In genomic region chrX:101265869-101266428, GRCh38 we compare ENCODE assay signal across 14 cellular contexts. TPM values are rescaled to one million over a fixed set of nuclear protein-coding genes. Genes with fewer than 3 reads are reported as not detected.
DNase-seq lines count a peak whose midpoint lies in the region; ATAC-seq, FAIRE-seq and TF ChIP-seq lines count a peak whose summit lies in the region.
"Had no signal": no experiment of that assay in that cellular context is flagged by ENCODE, and none has a peak within 500 bp of the region (broad histone marks: within the 10 kb centered on the region; RNA-seq: fewer than 3 reads in every experiment).

No MANE protein-coding gene starts in this region.

- H3K9me3 Mint-ChIP-seq in activated CD4-positive, alpha-beta T cell treated with anti-CD3 and anti-CD28 coated beads, Interleukin-2, amount 10 ng/mL, durations not matched to agents 7 days and 5 days, result no peaks in the 10 kb centered on the region
- H3K9me3 Mint-ChIP-seq: CD4-positive, alpha-beta T cell had no signal

- H3K4me1 Mint-ChIP-seq in activated CD4-positive, alpha-beta T cell treated with anti-CD3 and anti-CD28 coated beads, Interleukin-2, amount 10 ng/mL, durations not matched to agents 7 days and 5 days, result no peaks in the 10 kb centered on the region

- CTCF ChIA-PET in endothelial cell of umbilical vein (lab: Charles Lee), result no interaction called here
- CTCF ChIA-PET in activated CD4-positive, alpha-beta T cell treated with anti-CD3 and anti-CD28 coated beads, Interleukin-2, amount 10 ng/mL, durations not matched to agents 7 days and 5 days (lab: Charles Lee), result no interaction called here

- peaks cover 7% of the 10 kb centered on the region for H3K4me1 ChIP-seq in endothelial cell of umbilical vein (ENCODE audit: control insufficient read depth, extremely low read depth, insufficient read depth, low read length)
- H3K4me1 ChIP-seq in body of pancreas, result no peaks in the 10 kb centered on the region
- H3K4me1 ChIP-seq: prostate gland had no signal

- no peak overlapping the region for H3K4me2 ChIP-seq in endothelial cell of umbilical vein (ENCODE audit: insufficient read depth, low read length)

- POLR2A ChIA-PET in endothelial cell of umbilical vein (lab: Charles Lee), result no interaction called here
- POLR2A ChIA-PET in activated CD4-positive, alpha-beta T cell treated with anti-CD3 and anti-CD28 coated beads, Interleukin-2, amount 10 ng/mL, durations not matched to agents 7 days and 5 days (lab: Charles Lee), result no interaction called here

- no peak overlapping the region for H2AFZ ChIP-seq in endothelial cell of umbilical vein (ENCODE audit: low read depth, low read length)

- dilution Hi-C loops in endothelial cell of umbilical vein (cut with MboI; ENCODE audit: extremely low pct_ligation_motif_present, low sequenced_read_pairs), result no loop called here

- ATAC-seq in HG03095 (IDR thresholded peaks at IDR 0.05; ENCODE audit: unreplicated experiment) (no peak), body of pancreas (no peak)

- WGBS in body of pancreas, 2 donors, result 66 to 100% methylated on average over 1 to 5 of the region's 5 CpGs

- peak; percentile 40 for FAIRE-seq in RCC 7860 (lab: Jason Lieb, UNC)
- peak; percentile 88 for FAIRE-seq in endothelial cell of umbilical vein (lab: Jason Lieb, UNC)

- DNase-seq in EL (peak; percentile 75), RCC 7860 (ENCODE audit: low spot score) (peak; percentile 67), endothelial cell of umbilical vein (ENCODE audit: low read depth, low spot score) (peak; percentile 61), non-pigmented ciliary epithelial cell (ENCODE audit: low read depth) (peak; percentile 23), iPS-NIHi7 (ENCODE audit: extremely low spot score) (no peak), body of pancreas (no peak)
- no peak for DNase-seq in activated CD4-positive, alpha-beta T cell treated with anti-CD3 and anti-CD28 coated beads, Interleukin-2, amount 10 ng/mL, durations not matched to agents 7 days and 5 days
- DNase-seq: amniotic stem cell; CD4-positive, alpha-beta T cell; effector memory CD4-positive, alpha-beta T cell; NCI-H2171 treated with DMSO at 0.1 percent for 48 hours had no signal

- H3K36me3 Mint-ChIP-seq in activated CD4-positive, alpha-beta T cell treated with anti-CD3 and anti-CD28 coated beads, Interleukin-2, amount 10 ng/mL, durations not matched to agents 7 days and 5 days (ENCODE audit: low read depth), result no peaks in the 10 kb centered on the region

- no peaks in the 10 kb centered on the region for H3K9me3 ChIP-seq in endothelial cell of umbilical vein (replicated peaks; ENCODE audit: control insufficient read depth, insufficient read depth, low read length)
- no peaks in the 10 kb centered on the region for H3K9me3 ChIP-seq in body of pancreas
- H3K9me3 ChIP-seq: prostate gland had no signal

- no peak overlapping the region for H3K9ac ChIP-seq in endothelial cell of umbilical vein (replicated peaks; ENCODE audit: extremely low read depth, insufficient read depth, low read length)

- H3K27me3 Mint-ChIP-seq in activated CD4-positive, alpha-beta T cell treated with anti-CD3 and anti-CD28 coated beads, Interleukin-2, amount 10 ng/mL, durations not matched to agents 7 days and 5 days, result no peaks in the 10 kb centered on the region
- H3K27me3 Mint-ChIP-seq: CD4-positive, alpha-beta T cell had no signal

- H3K36me3 ChIP-seq in endothelial cell of umbilical vein (ENCODE audit: control insufficient read depth in 2 of 2, extremely low read depth in 1 of 2, insufficient read depth in 2 of 2, low read length in 2 of 2), result no peaks in the 10 kb centered on the region
- no peaks in the 10 kb centered on the region for H3K36me3 ChIP-seq in body of pancreas (replicated peaks in 1 of 2; ENCODE audit: insufficient read depth in 1 of 2, low read depth in 2 of 2)
- H3K36me3 ChIP-seq: prostate gland had no signal

- TF ChIP-seq CTCF in endothelial cell of umbilical vein (IDR thresholded peaks at IDR 0.05; ENCODE audit: extremely low read depth in 1 of 2, insufficient read depth in 1 of 2, low read depth in 1 of 2, low read length in 2 of 2) (no peak), body of pancreas (IDR thresholded peaks at IDR 0.05) (no peak)

- H3K27me3 ChIP-seq in endothelial cell of umbilical vein (ENCODE audit: control insufficient read depth in 2 of 2, insufficient read depth in 2 of 2, low read length in 2 of 2), result no peaks in the 10 kb centered on the region
- no peaks in the 10 kb centered on the region for H3K27me3 ChIP-seq in body of pancreas

- TF ChIP-seq POLR2A in endothelial cell of umbilical vein (IDR thresholded peaks at IDR 0.05; ENCODE audit: low read depth, low read length) (no peak), body of pancreas (IDR thresholded peaks at IDR 0.05) (no peak)

- no TSS peak for BruUV-seq in endothelial cell of umbilical vein (replicated peaks; lab: Mats Ljungman, UMichigan)

- no peaks in the 10 kb centered on the region for H3K9me1 ChIP-seq in endothelial cell of umbilical vein (replicated peaks; ENCODE audit: control insufficient read depth, extremely low read depth, insufficient read depth, low read length)

- no peaks in the 10 kb centered on the region for H4K20me1 ChIP-seq in endothelial cell of umbilical vein (replicated peaks; ENCODE audit: control insufficient read depth, extremely low read depth, insufficient read depth, low read length)

- no peaks in the 10 kb centered on the region for H3K79me2 ChIP-seq in endothelial cell of umbilical vein (ENCODE audit: control insufficient read depth, insufficient read depth, low read length)

- H3K27ac Mint-ChIP-seq in activated CD4-positive, alpha-beta T cell treated with anti-CD3 and anti-CD28 coated beads, Interleukin-2, amount 10 ng/mL, durations not matched to agents 7 days and 5 days, result no peak overlapping the region
- H3K27ac Mint-ChIP-seq: CD4-positive, alpha-beta T cell had no signal

- H3K4me3 Mint-ChIP-seq in activated CD4-positive, alpha-beta T cell treated with anti-CD3 and anti-CD28 coated beads, Interleukin-2, amount 10 ng/mL, durations not matched to agents 7 days and 5 days, result no peak overlapping the region
- H3K4me3 Mint-ChIP-seq: CD4-positive, alpha-beta T cell had no signal

- H3K27ac ChIP-seq in endothelial cell of umbilical vein (ENCODE audit: insufficient read depth, low read depth, low read length) (peak overlapping the region; percentile 5), body of pancreas (no peak overlapping the region)
- H3K27ac ChIP-seq: prostate gland, RWPE1 had no signal

- intact Hi-C loops in endothelial cell of umbilical vein (cut with micrococcal nuclease) (no loop called here), body of pancreas (cut with DNase I) (no loop called here)

- H3K4me3 ChIP-seq in endothelial cell of umbilical vein (replicated peaks in 1 of 3; ENCODE audit: insufficient read depth in 1 of 3, low read depth in 1 of 3, low read length in 3 of 3) (no peak overlapping the region), body of pancreas (no peak overlapping the region)
- H3K4me3 ChIP-seq: prostate gland had no signal

TF ChIP-seq in endothelial cell of umbilical vein, 7 proteins besides CTCF, POLR2A, EP300 and RAD21:
- TF ChIP-seq POLR2AphosphoS5 (IDR thresholded peaks at IDR 0.05; ENCODE audit: insufficient read depth, low read depth, low read length) (peak; percentile 45), FOS (IDR thresholded peaks at IDR 0.05; ENCODE audit: borderline replicate concordance, insufficient read depth, low read length) (peak; percentile 49), EZH2 (IDR thresholded peaks at IDR 0.05; ENCODE audit: borderline replicate concordance, low read depth, low read length, severe bottlenecking) (no peak), MYC (IDR thresholded peaks at IDR 0.05; ENCODE audit: low read depth, low read length) (no peak), GATA2 (IDR thresholded peaks at IDR 0.05; ENCODE audit: insufficient read depth, insufficient read length, low read depth, low read length) (peak; percentile 49), JUN (IDR thresholded peaks at IDR 0.05; ENCODE audit: borderline replicate concordance, insufficient read depth, insufficient read length, low read depth) (peak; percentile 2)

RNA-seq across cellular contexts. Expression of gene TAF7L, which starts 25.2 kb away (rescaled TPM):
- total RNA-seq in endothelial cell of umbilical vein (1.1 and 1.8 TPM in 2 replicates), body of pancreas (not detected)
- polyA plus RNA-seq in endothelial cell of umbilical vein, result 0.45 and 0.70 TPM in 2 replicates
- 0.61 and 0.73 TPM in 2 replicates for polyA plus RNA-seq in endothelial cell of umbilical vein (2011; cell fraction: cytosol; rRNA removed)
- 1.4 and 2.6 TPM in 2 replicates for polyA plus RNA-seq in endothelial cell of umbilical vein (2011; cell fraction: nucleus; rRNA removed)
- 1.9 and 2.2 TPM in 2 replicates for polyA plus RNA-seq in endothelial cell of umbilical vein (2012)
- 0.42 TPM in 1 of 2 replicates, not detected in the other for polyA minus RNA-seq in endothelial cell of umbilical vein
- not detected for polyA minus RNA-seq in endothelial cell of umbilical vein (2011; cell fraction: cytosol; rRNA and poly(A)+ RNA removed)
- polyA minus RNA-seq in endothelial cell of umbilical vein (2011; cell fraction: nucleus; rRNA and poly(A)+ RNA removed), result 0.38 TPM in 2 replicates
- not detected for total RNA-seq in activated CD4-positive, alpha-beta T cell treated with anti-CD3 and anti-CD28 coated beads, Interleukin-2, amount 10 ng/mL, durations not matched to agents 7 days and 5 days
- total RNA-seq: CD4-positive, alpha-beta T cell had no signal

RNA-seq across cellular contexts. Expression of gene DRP2, which starts 46.4 kb away (rescaled TPM):
- total RNA-seq in endothelial cell of umbilical vein, result 0.31 and 0.78 TPM in 2 replicates
- polyA plus RNA-seq in endothelial cell of umbilical vein, result 0.13 and 0.17 TPM in 2 replicates
- 0.12 and 0.13 TPM in 2 replicates for polyA plus RNA-seq in endothelial cell of umbilical vein (2011; cell fraction: cytosol; rRNA removed)
- 1.0 and 1.4 TPM in 2 replicates for polyA plus RNA-seq in endothelial cell of umbilical vein (2011; cell fraction: nucleus; rRNA removed)
- polyA plus RNA-seq in endothelial cell of umbilical vein (2012), result 0.60 and 0.68 TPM in 2 replicates
- polyA minus RNA-seq in endothelial cell of umbilical vein, result 0.51 and 0.62 TPM in 2 replicates
- 0.10 TPM for polyA minus RNA-seq in endothelial cell of umbilical vein (2011; cell fraction: cytosol; rRNA and poly(A)+ RNA removed)
- polyA minus RNA-seq in endothelial cell of umbilical vein (2011; cell fraction: nucleus; rRNA and poly(A)+ RNA removed), result 0.38 and 0.48 TPM in 2 replicates
- total RNA-seq in activated CD4-positive, alpha-beta T cell treated with anti-CD3 and anti-CD28 coated beads, Interleukin-2, amount 10 ng/mL, durations not matched to agents 7 days and 5 days, result 1 to 10 TPM in 1 of 2 experiments, under 1 TPM in 1; 0.87 to 1.0 TPM
- not detected for total RNA-seq in body of pancreas
- total RNA-seq: CD4-positive, alpha-beta T cell had no signal

Comparison
In these comparisons a context has a peak if more than half of its experiments do, and no peak if none do; other contexts are left out.
1. DNase-seq: peak in EL (single experiment), RCC 7860 (single experiment), endothelial cell of umbilical vein (single experiment) and non-pigmented ciliary epithelial cell (single experiment); none in iPS-NIHi7 (single experiment), activated CD4-positive, alpha-beta T cell treated with anti-CD3 and anti-CD28 coated beads, Interleukin-2, amount 10 ng/mL, durations not matched to agents 7 days and 5 days (single experiment) and body of pancreas (0 of 4).